ENCODE assay signal across 8 cellular contexts in genomic region chr7:100538348-100538653, GRCh38. TPM values are rescaled to one million over a fixed set of nuclear protein-coding genes. Genes with fewer than 3 reads are reported as not detected.
DNase-seq lines count a peak whose midpoint lies in the region; ATAC-seq and TF ChIP-seq lines count a peak whose summit lies in the region.

No MANE protein-coding gene starts in this region.

- no peaks in the 10 kb centered on the region for H3K27me3 Mint-ChIP-seq in activated CD8-positive, alpha-beta memory T cell treated with anti-CD3 and anti-CD28 coated beads, Interleukin-2, amount 10 ng/mL, durations not matched to agents 7 days and 5 days
- H3K27me3 Mint-ChIP-seq in activated CD8-positive, alpha-beta T cell treated with anti-CD3 and anti-CD28 coated beads for 36 hours, result no peaks in the 10 kb centered on the region

- H3K4me1 ChIP-seq in iPS-15b (ENCODE audit: control insufficient read depth, insufficient read depth, low read length) (peaks cover 19% of the 10 kb centered on the region), testis (peaks cover 4% of the 10 kb centered on the region)

- CTCF ChIA-PET in activated CD8-positive, alpha-beta memory T cell treated with anti-CD3 and anti-CD28 coated beads, Interleukin-2, amount 10 ng/mL, durations not matched to agents 7 days and 5 days (lab: Charles Lee), result interaction anchor here (0.7 to 3.4 kb wide), 10 partner anchors 8 to 167 kb away, joined by 3 to 25 read pairs (median 6); partner anchors contain the start of gene POP7
- CTCF ChIA-PET in activated CD8-positive, alpha-beta T cell treated with anti-CD3 and anti-CD28 coated beads for 36 hours (lab: Charles Lee), result interaction anchor here (1.0 to 1.7 kb wide), 4 partner anchors 22 to 89 kb away, joined by 3 to 4 read pairs (median 3); no protein-coding TSS in a partner anchor

- H3K27me3 ChIP-seq in iPS-15b (ENCODE audit: control insufficient read depth, insufficient read depth, low read length), result peaks cover 6% of the 10 kb centered on the region
- no peaks in the 10 kb centered on the region for H3K27me3 ChIP-seq in testis

- intact Hi-C loops in activated CD8-positive, alpha-beta T cell treated with anti-CD3 and anti-CD28 coated beads for 36 hours (cut with micrococcal nuclease), result no loop called here
- intact Hi-C loops in testis (cut with DNase I; ENCODE audit: low total_unique reads), result no loop called here

- H3K4me3 ChIP-seq in iPS-15b (ENCODE audit: low read depth, low read length) (peak overlapping the region; percentile 93), testis (peak overlapping the region; percentile 4 to 95)

- H3K36me3 Mint-ChIP-seq in activated CD8-positive, alpha-beta memory T cell treated with anti-CD3 and anti-CD28 coated beads, Interleukin-2, amount 10 ng/mL, durations not matched to agents 7 days and 5 days, result peaks cover 9% of the 10 kb centered on the region
- H3K36me3 Mint-ChIP-seq in activated CD8-positive, alpha-beta T cell treated with anti-CD3 and anti-CD28 coated beads for 36 hours (ENCODE audit: low read depth), result peaks cover 22% of the 10 kb centered on the region

- 7 to 8% methylated on average over 8 of the region's 8 CpGs for WGBS in testis, 2 donors

- H3K27ac Mint-ChIP-seq in activated CD8-positive, alpha-beta memory T cell treated with anti-CD3 and anti-CD28 coated beads, Interleukin-2, amount 10 ng/mL, durations not matched to agents 7 days and 5 days, result peak overlapping the region; percentile 80
- peak overlapping the region; percentile 84 for H3K27ac Mint-ChIP-seq in activated CD8-positive, alpha-beta T cell treated with anti-CD3 and anti-CD28 coated beads for 36 hours

- TF ChIP-seq POLR2A in testis (IDR thresholded peaks at IDR 0.05), result no peak

- H3K4me3 Mint-ChIP-seq in activated CD8-positive, alpha-beta memory T cell treated with anti-CD3 and anti-CD28 coated beads, Interleukin-2, amount 10 ng/mL, durations not matched to agents 7 days and 5 days, result peak overlapping the region; percentile 99
- H3K4me3 Mint-ChIP-seq in activated CD8-positive, alpha-beta T cell treated with anti-CD3 and anti-CD28 coated beads for 36 hours, result peak overlapping the region; percentile 91

- no peak for ATAC-seq in activated CD8-positive, alpha-beta memory T cell treated with anti-CD3 and anti-CD28 coated beads, Interleukin-2, amount 10 ng/mL, durations not matched to agents 7 days and 5 days
- ATAC-seq in activated CD8-positive, alpha-beta T cell treated with anti-CD3 and anti-CD28 coated beads for 36 hours, result no peak

- H3K36me3 ChIP-seq in iPS-15b (ENCODE audit: control insufficient read depth, insufficient read depth, low read length) (no peaks in the 10 kb centered on the region), testis (ENCODE audit: low read depth, missing control alignments) (no peaks in the 10 kb centered on the region)

- DNase-seq in activated CD8-positive, alpha-beta memory T cell treated with anti-CD3 and anti-CD28 coated beads, Interleukin-2, amount 10 ng/mL, durations not matched to agents 7 days and 5 days, result no peak
- no peak for DNase-seq in activated CD8-positive, alpha-beta memory T cell treated with anti-CD3 and anti-CD28 coated beads, Interleukin-2, amount 50 U/mL, for 48 hours
- DNase-seq in activated CD8-positive, alpha-beta T cell treated with anti-CD3 and anti-CD28 coated beads for 36 hours, result no peak
- no peak for DNase-seq in testis
- DNase-seq in AG08396 (ENCODE audit: low spot score), result no peak
- no peak for DNase-seq in NCI-H1105 treated with DMSO at 0.1 percent for 48 hours (lab: John Stamatoyannopoulos, UW)
- no peak for DNase-seq in activated gamma-delta T cell treated with Interleukin-2 at 50 U/mL for 16 hours

- H3K27ac ChIP-seq in testis, result peak overlapping the region; percentile 20 to 60

- H3K9me3 Mint-ChIP-seq in activated CD8-positive, alpha-beta memory T cell treated with anti-CD3 and anti-CD28 coated beads, Interleukin-2, amount 10 ng/mL, durations not matched to agents 7 days and 5 days (ENCODE audit: low read depth), result no peaks in the 10 kb centered on the region
- no peaks in the 10 kb centered on the region for H3K9me3 Mint-ChIP-seq in activated CD8-positive, alpha-beta T cell treated with anti-CD3 and anti-CD28 coated beads for 36 hours

- H3K9me3 ChIP-seq in iPS-15b (ENCODE audit: control insufficient read depth, insufficient read depth, low read length), result no peaks in the 10 kb centered on the region
- H3K9me3 ChIP-seq in testis, result no peaks in the 10 kb centered on the region

- POLR2A ChIA-PET in activated CD8-positive, alpha-beta T cell treated with anti-CD3 and anti-CD28 coated beads for 36 hours (lab: Charles Lee), result interaction anchor here (0.9 to 1.8 kb wide), 2 partner anchors 11 to 46 kb away, joined by 4 to 6 read pairs; no protein-coding TSS in a partner anchor

- no peak overlapping the region for H3K9ac ChIP-seq in iPS-15b (ENCODE audit: low read depth, low read length)

- no peak for TF ChIP-seq CTCF in activated CD8-positive, alpha-beta T cell treated with anti-CD3 and anti-CD28 coated beads for 36 hours (IDR thresholded peaks at IDR 0.05)
- TF ChIP-seq CTCF in testis (IDR thresholded peaks at IDR 0.05), result no peak

- H3K4me1 Mint-ChIP-seq in activated CD8-positive, alpha-beta memory T cell treated with anti-CD3 and anti-CD28 coated beads, Interleukin-2, amount 10 ng/mL, durations not matched to agents 7 days and 5 days, result peaks cover 40% of the 10 kb centered on the region
- peaks cover 31% of the 10 kb centered on the region for H3K4me1 Mint-ChIP-seq in activated CD8-positive, alpha-beta T cell treated with anti-CD3 and anti-CD28 coated beads for 36 hours (ENCODE audit: low read depth)

RNA-seq across cellular contexts. Expression of gene AGFG2, which starts 0.7 kb away (rescaled TPM):
- 10 to 100 TPM; 61.4 to 82.5 TPM for total RNA-seq in activated CD8-positive, alpha-beta memory T cell treated with anti-CD3 and anti-CD28 coated beads, Interleukin-2, amount 10 ng/mL, durations not matched to agents 7 days and 5 days
- total RNA-seq in activated CD8-positive, alpha-beta T cell treated with anti-CD3 and anti-CD28 coated beads for 36 hours, result 10 to 100 TPM; 45.6 to 45.8 TPM
- total RNA-seq in testis, result 10 to 100 TPM; 62.0 to 67.2 TPM
- polyA plus RNA-seq in testis (ENCODE audit: insufficient read depth, low read depth, low replicate concordance), result 51.4 TPM

RNA-seq across cellular contexts. Expression of gene SAP25, which starts 35.4 kb away (rescaled TPM):
- 10 to 100 TPM; 18.2 to 26.3 TPM for total RNA-seq in activated CD8-positive, alpha-beta memory T cell treated with anti-CD3 and anti-CD28 coated beads, Interleukin-2, amount 10 ng/mL, durations not matched to agents 7 days and 5 days
- 10 to 100 TPM in 1 of 2 experiments, 1 to 10 TPM in 1; 9.9 to 12.8 TPM for total RNA-seq in activated CD8-positive, alpha-beta T cell treated with anti-CD3 and anti-CD28 coated beads for 36 hours
- 10 to 100 TPM; 28.4 to 29.9 TPM for total RNA-seq in testis
- polyA plus RNA-seq in testis (ENCODE audit: insufficient read depth, low read depth, low replicate concordance), result 30.3 TPM

RNA-seq across cellular contexts. Expression of gene LRCH4, which starts 47.6 kb away (rescaled TPM):
- 100 to 1,000 TPM; 155 to 178 TPM for total RNA-seq in activated CD8-positive, alpha-beta memory T cell treated with anti-CD3 and anti-CD28 coated beads, Interleukin-2, amount 10 ng/mL, durations not matched to agents 7 days and 5 days
- total RNA-seq in activated CD8-positive, alpha-beta T cell treated with anti-CD3 and anti-CD28 coated beads for 36 hours, result 10 to 100 TPM; 77.7 to 78.7 TPM
- total RNA-seq in testis, result 100 to 1,000 TPM; 314 to 378 TPM
- polyA plus RNA-seq in testis (ENCODE audit: insufficient read depth, low read depth, low replicate concordance), result 159 TPM

RNA-seq across cellular contexts. Expression of gene FBXO24, which starts 47.8 kb away (rescaled TPM):
- total RNA-seq in activated CD8-positive, alpha-beta memory T cell treated with anti-CD3 and anti-CD28 coated beads, Interleukin-2, amount 10 ng/mL, durations not matched to agents 7 days and 5 days, result 1 to 10 TPM in 1 of 2 experiments, under 1 TPM in 1; 0.80 to 1.3 TPM
- total RNA-seq in activated CD8-positive, alpha-beta T cell treated with anti-CD3 and anti-CD28 coated beads for 36 hours, result 1 to 10 TPM; 1.4 to 1.5 TPM
- total RNA-seq in testis, result 10 to 100 TPM; 37.5 to 74.5 TPM
- 112 TPM for polyA plus RNA-seq in testis (ENCODE audit: insufficient read depth, low read depth, low replicate concordance)

RNA-seq across cellular contexts. Expression of gene NYAP1, which starts 54.6 kb away (rescaled TPM):
- under 1 TPM; 0.07 to 0.12 TPM for total RNA-seq in activated CD8-positive, alpha-beta memory T cell treated with anti-CD3 and anti-CD28 coated beads, Interleukin-2, amount 10 ng/mL, durations not matched to agents 7 days and 5 days
- under 1 TPM; 0.32 to 0.38 TPM for total RNA-seq in activated CD8-positive, alpha-beta T cell treated with anti-CD3 and anti-CD28 coated beads for 36 hours
- 10 to 100 TPM; 24.7 to 27.3 TPM for total RNA-seq in testis
- polyA plus RNA-seq in testis (ENCODE audit: insufficient read depth, low read depth, low replicate concordance), result 15.7 TPM
